Comparison of ENCODE assay signal across 8 cellular contexts in genomic region chr20:32761831-32762753, GRCh38. TPM values are rescaled to one million over a fixed set of nuclear protein-coding genes. Genes with fewer than 3 reads are reported as not detected.
DNase-seq lines count a peak whose midpoint lies in the region; ATAC-seq and TF ChIP-seq lines count a peak whose summit lies in the region.

Gene DNMT3B (plus strand): TSS chr20:32762385. CDS start chr20:32780324, 17,939 bp downstream.

- peak within 1 kb of the TSS; percentile 50 for H3K27ac Mint-ChIP-seq in activated naive CD8-positive, alpha-beta T cell

- H3K36me3 ChIP-seq in upper lobe of right lung: no peaks in the 10 kb centered on the region

- ATAC-seq in GM21526 (IDR thresholded peaks at IDR 0.05; ENCODE audit: low FRiP score, unreplicated experiment) (peak; percentile 53), SK-N-SH treated with all-trans-retinoic acid at 6 μM for 48 hours (peak; percentile 86), upper lobe of right lung (peak; percentile 93)

- TF ChIP-seq CTCF in upper lobe of right lung (IDR thresholded peaks at IDR 0.05): peak; percentile 9

- no peaks in the 10 kb centered on the region for H3K27me3 ChIP-seq in upper lobe of right lung

- H3K27ac ChIP-seq in upper lobe of right lung: no peak within 1 kb of the TSS

- H3K4me3 Mint-ChIP-seq in activated naive CD8-positive, alpha-beta T cell: peak within 1 kb of the TSS; percentile 85

- H3K27me3 Mint-ChIP-seq in activated naive CD8-positive, alpha-beta T cell: no peaks in the 10 kb centered on the region

- H3K36me3 Mint-ChIP-seq in activated naive CD8-positive, alpha-beta T cell: no peaks in the 10 kb centered on the region

- H3K4me1 ChIP-seq in upper lobe of right lung: peaks cover 14% of the 10 kb centered on the region

- intact Hi-C loops in cardiac septum (cut with DNase I): loop anchor here (2.0 kb wide), 1 partner anchor 19 kb away; the partner anchor contains the start of gene COMMD7
- intact Hi-C loops in upper lobe of right lung (cut with DNase I): no loop called here

- H3K9me3 Mint-ChIP-seq in activated naive CD8-positive, alpha-beta T cell (ENCODE audit: low read depth): no peaks in the 10 kb centered on the region

- no peaks in the 10 kb centered on the region for H3K9me3 ChIP-seq in upper lobe of right lung

- H3K4me3 ChIP-seq in upper lobe of right lung: peak within 1 kb of the TSS; percentile 76

- DNase-seq in D341Med (ENCODE audit: low spot score) (peak; percentile 95), Kasumi-1 (lab: John Stamatoyannopoulos, UW) (peak; percentile 54 to 64), cardiac septum (ENCODE audit: low spot score) (peak; percentile 89), pons (ENCODE audit: low spot score) (peak; percentile 46), upper lobe of right lung (peak; percentile 89)

- peaks cover 14% of the 10 kb centered on the region for H3K4me1 Mint-ChIP-seq in activated naive CD8-positive, alpha-beta T cell (ENCODE audit: low read depth)

TF ChIP-seq in SK-N-SH treated with all-trans-retinoic acid at 6 μM for 48 hours, 23 proteins besides CTCF, POLR2A, EP300 and RAD21:
- TF ChIP-seq TSHZ2 (CRISPR knock-in tag; IDR thresholded peaks at IDR 0.05) (no peak), PPARA (CRISPR knock-in tag; IDR thresholded peaks at IDR 0.05; ENCODE audit: borderline replicate concordance) (no peak), ISL1 (CRISPR knock-in tag; IDR thresholded peaks at IDR 0.05) (no peak), ZC3H10 (CRISPR knock-in tag; IDR thresholded peaks at IDR 0.05) (no peak), OSR1 (CRISPR knock-in tag; IDR thresholded peaks at IDR 0.05) (no peak), TOX (CRISPR knock-in tag; IDR thresholded peaks at IDR 0.05; ENCODE audit: borderline replicate concordance) (no peak), ARNTL (CRISPR knock-in tag; IDR thresholded peaks at IDR 0.05; ENCODE audit: borderline replicate concordance, low read depth) (no peak), ZNF8 (CRISPR knock-in tag; IDR thresholded peaks at IDR 0.05) (no peak), RARB (CRISPR knock-in tag; IDR thresholded peaks at IDR 0.05) (no peak), ZFP3 (CRISPR knock-in tag; IDR thresholded peaks at IDR 0.05) (no peak)
- TF ChIP-seq, protein P1, sequence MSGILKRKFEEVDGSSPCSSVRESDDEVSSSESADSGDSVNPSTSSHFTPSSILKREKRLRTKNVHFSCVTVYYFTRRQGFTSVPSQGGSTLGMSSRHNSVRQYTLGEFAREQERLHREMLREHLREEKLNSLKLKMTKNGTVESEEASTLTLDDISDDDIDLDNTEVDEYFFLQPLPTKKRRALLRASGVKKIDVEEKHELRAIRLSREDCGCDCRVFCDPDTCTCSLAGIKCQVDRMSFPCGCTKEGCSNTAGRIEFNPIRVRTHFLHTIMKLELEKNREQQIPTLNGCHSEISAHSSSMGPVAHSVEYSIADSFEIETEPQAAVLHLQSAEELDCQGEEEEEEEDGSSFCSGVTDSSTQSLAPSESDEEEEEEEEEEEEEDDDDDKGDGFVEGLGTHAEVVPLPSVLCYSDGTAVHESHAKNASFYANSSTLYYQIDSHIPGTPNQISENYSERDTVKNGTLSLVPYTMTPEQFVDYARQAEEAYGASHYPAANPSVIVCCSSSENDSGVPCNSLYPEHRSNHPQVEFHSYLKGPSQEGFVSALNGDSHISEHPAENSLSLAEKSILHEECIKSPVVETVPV (CRISPR knock-in tag; IDR thresholded peaks at IDR 0.05): no peak
- TF ChIP-seq, protein P2, sequence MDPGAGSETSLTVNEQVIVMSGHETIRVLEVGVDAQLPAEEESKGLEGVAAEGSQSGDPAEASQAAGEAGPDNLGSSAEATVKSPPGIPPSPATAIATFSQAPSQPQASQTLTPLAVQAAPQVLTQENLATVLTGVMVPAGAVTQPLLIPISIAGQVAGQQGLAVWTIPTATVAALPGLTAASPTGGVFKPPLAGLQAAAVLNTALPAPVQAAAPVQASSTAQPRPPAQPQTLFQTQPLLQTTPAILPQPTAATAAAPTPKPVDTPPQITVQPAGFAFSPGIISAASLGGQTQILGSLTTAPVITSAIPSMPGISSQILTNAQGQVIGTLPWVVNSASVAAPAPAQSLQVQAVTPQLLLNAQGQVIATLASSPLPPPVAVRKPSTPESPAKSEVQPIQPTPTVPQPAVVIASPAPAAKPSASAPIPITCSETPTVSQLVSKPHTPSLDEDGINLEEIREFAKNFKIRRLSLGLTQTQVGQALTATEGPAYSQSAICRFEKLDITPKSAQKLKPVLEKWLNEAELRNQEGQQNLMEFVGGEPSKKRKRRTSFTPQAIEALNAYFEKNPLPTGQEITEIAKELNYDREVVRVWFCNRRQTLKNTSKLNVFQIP (CRISPR knock-in tag; IDR thresholded peaks at IDR 0.05; ENCODE audit: borderline replicate concordance, low read depth): no peak
- TF ChIP-seq, protein P3, sequence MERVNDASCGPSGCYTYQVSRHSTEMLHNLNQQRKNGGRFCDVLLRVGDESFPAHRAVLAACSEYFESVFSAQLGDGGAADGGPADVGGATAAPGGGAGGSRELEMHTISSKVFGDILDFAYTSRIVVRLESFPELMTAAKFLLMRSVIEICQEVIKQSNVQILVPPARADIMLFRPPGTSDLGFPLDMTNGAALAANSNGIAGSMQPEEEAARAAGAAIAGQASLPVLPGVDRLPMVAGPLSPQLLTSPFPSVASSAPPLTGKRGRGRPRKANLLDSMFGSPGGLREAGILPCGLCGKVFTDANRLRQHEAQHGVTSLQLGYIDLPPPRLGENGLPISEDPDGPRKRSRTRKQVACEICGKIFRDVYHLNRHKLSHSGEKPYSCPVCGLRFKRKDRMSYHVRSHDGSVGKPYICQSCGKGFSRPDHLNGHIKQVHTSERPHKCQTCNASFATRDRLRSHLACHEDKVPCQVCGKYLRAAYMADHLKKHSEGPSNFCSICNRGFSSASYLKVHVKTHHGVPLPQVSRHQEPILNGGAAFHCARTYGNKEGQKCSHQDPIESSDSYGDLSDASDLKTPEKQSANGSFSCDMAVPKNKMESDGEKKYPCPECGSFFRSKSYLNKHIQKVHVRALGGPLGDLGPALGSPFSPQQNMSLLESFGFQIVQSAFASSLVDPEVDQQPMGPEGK (CRISPR knock-in tag; IDR thresholded peaks at IDR 0.05; ENCODE audit: borderline replicate concordance): no peak
- TF ChIP-seq, protein P4, sequence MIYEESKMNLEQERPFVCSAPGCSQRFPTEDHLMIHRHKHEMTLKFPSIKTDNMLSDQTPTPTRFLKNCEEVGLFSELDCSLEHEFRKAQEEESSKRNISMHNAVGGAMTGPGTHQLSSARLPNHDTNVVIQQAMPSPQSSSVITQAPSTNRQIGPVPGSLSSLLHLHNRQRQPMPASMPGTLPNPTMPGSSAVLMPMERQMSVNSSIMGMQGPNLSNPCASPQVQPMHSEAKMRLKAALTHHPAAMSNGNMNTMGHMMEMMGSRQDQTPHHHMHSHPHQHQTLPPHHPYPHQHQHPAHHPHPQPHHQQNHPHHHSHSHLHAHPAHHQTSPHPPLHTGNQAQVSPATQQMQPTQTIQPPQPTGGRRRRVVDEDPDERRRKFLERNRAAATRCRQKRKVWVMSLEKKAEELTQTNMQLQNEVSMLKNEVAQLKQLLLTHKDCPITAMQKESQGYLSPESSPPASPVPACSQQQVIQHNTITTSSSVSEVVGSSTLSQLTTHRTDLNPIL (CRISPR knock-in tag; IDR thresholded peaks at IDR 0.05; ENCODE audit: low read depth): no peak

RNA-seq across cellular contexts. Expression of gene DNMT3B, which starts in this region (rescaled TPM):
- total RNA-seq in cardiac septum: 0.62 TPM
- total RNA-seq in upper lobe of right lung: 0.84 TPM

Comparison
In these comparisons a context has a peak if more than half of its experiments do, and no peak if none do; other contexts are left out.
1. Peak in DNase-seq in cardiac septum; RNA of the gene not detected or under 1 TPM.
2. Peak in DNase-seq, ATAC-seq and H3K4me3 ChIP-seq in upper lobe of right lung; RNA of the gene not detected or under 1 TPM.